In genomic region chr10:4079796-4080195, GRCh38 we compare ENCODE assay signal across 27 cellular contexts.
A peak's percentile ranks its signal among the peaks of the same experiment; 100 is the strongest.
DNase-seq lines count a peak whose midpoint lies in the region; ATAC-seq, FAIRE-seq and TF ChIP-seq lines count a peak whose summit lies in the region.
"Had no signal": no experiment of that assay in that cellular context is flagged by ENCODE, and none has a peak within 500 bp of the region (broad histone marks: within the 10 kb centered on the region; RNA-seq: fewer than 3 reads in every experiment).

No MANE protein-coding gene starts in this region.

- H3K9ac ChIP-seq in GM23248 (no peak overlapping the region), endothelial cell of umbilical vein (replicated peaks; ENCODE audit: extremely low read depth, insufficient read depth, low read length) (no peak overlapping the region)

- H3F3A ChIP-seq in GM23248 (ENCODE audit: insufficient read depth) = peaks cover 38% of the 10 kb centered on the region

- H3K4me2 ChIP-seq in GM23248 (ENCODE audit: unreplicated experiment) (no peak overlapping the region), endothelial cell of umbilical vein (ENCODE audit: insufficient read depth, low read length) (no peak overlapping the region)
- H3K4me2 ChIP-seq: A549 had no signal

- in situ Hi-C loops in GM23248 (cut with MboI) = no loop called here

- intact Hi-C loops in endothelial cell of umbilical vein (cut with micrococcal nuclease) (loop anchor here (2.0 kb wide), 1 partner anchor 161 kb away; no protein-coding TSS in a partner anchor), spleen (cut with DNase I; ENCODE audit: low total_unique reads) (no loop called here), stomach (cut with DNase I; ENCODE audit: low total_unique reads) (no loop called here)

- H3K9me3 ChIP-seq in GM23248 (ENCODE audit: low read depth) (no peaks in the 10 kb centered on the region), endothelial cell of umbilical vein (replicated peaks; ENCODE audit: control insufficient read depth, insufficient read depth, low read length) (no peaks in the 10 kb centered on the region), spleen (no peaks in the 10 kb centered on the region), stomach (no peaks in the 10 kb centered on the region)
- H3K9me3 ChIP-seq: A549, MG63, testis, vagina had no signal

- H2AFZ ChIP-seq in GM23248 (peak overlapping the region; percentile 35; the same call in 1 of the 2 replicates), endothelial cell of umbilical vein (ENCODE audit: low read depth, low read length) (peak overlapping the region; percentile 55)

- no peak for TF ChIP-seq EP300 in stomach (IDR thresholded peaks at IDR 0.05)

- TSS peak; percentile 30 for BruUV-seq in endothelial cell of umbilical vein (replicated peaks; lab: Mats Ljungman, UMichigan)

- ATAC-seq in HG02973 (IDR thresholded peaks at IDR 0.05; ENCODE audit: unreplicated experiment) = no peak
- ATAC-seq: A549, left ventricle myocardium superior had no signal

- CTCF ChIA-PET in activated CD4-positive, alpha-beta T cell treated with anti-CD3 and anti-CD28 coated beads, Interleukin-2, amount 10 ng/mL, durations not matched to agents 7 days and 5 days (lab: Charles Lee) = interaction anchor here (0.9 kb wide), 1 partner anchor 67 kb away, joined by 3 read pairs; no protein-coding TSS in a partner anchor
- CTCF ChIA-PET in endothelial cell of umbilical vein (lab: Charles Lee) = no interaction called here

- H3K9me1 ChIP-seq in endothelial cell of umbilical vein (replicated peaks; ENCODE audit: control insufficient read depth, extremely low read depth, insufficient read depth, low read length) = no peaks in the 10 kb centered on the region

- dilution Hi-C loops in endothelial cell of umbilical vein (cut with MboI; ENCODE audit: extremely low pct_ligation_motif_present, low sequenced_read_pairs) = no loop called here

- no peaks in the 10 kb centered on the region for H4K20me1 ChIP-seq in GM23248 (ENCODE audit: insufficient read depth)
- H4K20me1 ChIP-seq in endothelial cell of umbilical vein (replicated peaks; ENCODE audit: control insufficient read depth, extremely low read depth, insufficient read depth, low read length) = no peaks in the 10 kb centered on the region

- POLR2A ChIA-PET in activated CD4-positive, alpha-beta T cell treated with anti-CD3 and anti-CD28 coated beads, Interleukin-2, amount 10 ng/mL, durations not matched to agents 7 days and 5 days (lab: Charles Lee) = no interaction called here
- POLR2A ChIA-PET in endothelial cell of umbilical vein (lab: Charles Lee) = no interaction called here

- H3K4me1 ChIP-seq in GM23248 (ENCODE audit: insufficient read depth) (peaks cover 37% of the 10 kb centered on the region), endothelial cell of umbilical vein (ENCODE audit: control insufficient read depth, extremely low read depth, insufficient read depth, low read length) (peaks cover 22% of the 10 kb centered on the region), spleen (peaks cover 17 to 58% (median 35%) of the 10 kb centered on the region in 6 donors), stomach (peaks cover 0 to 25% (median 13%) of the 10 kb centered on the region in 4 donors)
- H3K4me1 ChIP-seq: A549 had no signal

- H3K27ac Mint-ChIP-seq in activated CD4-positive, alpha-beta T cell treated with anti-CD3 and anti-CD28 coated beads, Interleukin-2, amount 10 ng/mL, durations not matched to agents 7 days and 5 days = peak overlapping the region; percentile 50

- no peak overlapping the region for H3K4me3 Mint-ChIP-seq in activated CD4-positive, alpha-beta T cell treated with anti-CD3 and anti-CD28 coated beads, Interleukin-2, amount 10 ng/mL, durations not matched to agents 7 days and 5 days
- H3K4me3 Mint-ChIP-seq: H9 had no signal

- H3K4me3 ChIP-seq in GM23248 (no peak overlapping the region), endothelial cell of umbilical vein (replicated peaks in 1 of 3; ENCODE audit: insufficient read depth in 1 of 3, low read depth in 1 of 3, low read length in 3 of 3) (no peak overlapping the region), spleen (no peak overlapping the region), stomach (no peak overlapping the region)
- H3K4me3 ChIP-seq: A549, MG63, testis, vagina had no signal

- no peak for TF ChIP-seq CTCF in endothelial cell of umbilical vein (IDR thresholded peaks at IDR 0.05; ENCODE audit: extremely low read depth in 1 of 2, insufficient read depth in 1 of 2, low read depth in 1 of 2, low read length in 2 of 2)
- no peak for TF ChIP-seq CTCF in spleen (IDR thresholded peaks at IDR 0.05 in 8 of 11, conservative IDR thresholded peaks at IDR 0.05 in 3 of 11)
- TF ChIP-seq CTCF in stomach (IDR thresholded peaks at IDR 0.05) = no peak

- no peaks in the 10 kb centered on the region for H3K36me3 ChIP-seq in GM23248 (ENCODE audit: low read depth)
- H3K36me3 ChIP-seq in endothelial cell of umbilical vein (ENCODE audit: control insufficient read depth in 2 of 2, extremely low read depth in 1 of 2, insufficient read depth in 2 of 2, low read length in 2 of 2) = no peaks in the 10 kb centered on the region
- no peaks in the 10 kb centered on the region for H3K36me3 ChIP-seq in spleen
- no peaks in the 10 kb centered on the region for H3K36me3 ChIP-seq in stomach
- H3K36me3 ChIP-seq: MG63, vagina had no signal

- peaks cover 5% of the 10 kb centered on the region for H3K9me3 Mint-ChIP-seq in activated CD4-positive, alpha-beta T cell treated with anti-CD3 and anti-CD28 coated beads, Interleukin-2, amount 10 ng/mL, durations not matched to agents 7 days and 5 days
- H3K9me3 Mint-ChIP-seq: H9 had no signal

- peaks cover 54% of the 10 kb centered on the region for H3K4me1 Mint-ChIP-seq in activated CD4-positive, alpha-beta T cell treated with anti-CD3 and anti-CD28 coated beads, Interleukin-2, amount 10 ng/mL, durations not matched to agents 7 days and 5 days

- 84 to 92% methylated on average over 5 of the region's 5 CpGs for WGBS in GM23248 (ENCODE audit: low coverage in 1 of 2, low lambda C conversion rate in 2 of 2, missing lambda C conversion rate in 2 of 2), 2 experiments
- WGBS in spleen, 5 donors = 76 to 87% (median 84%) methylated on average over 5 of the region's 5 CpGs
- WGBS in stomach, 5 donors = 83 to 91% (median 84%) methylated on average over 5 of the region's 5 CpGs

- no peaks in the 10 kb centered on the region for H3K9me2 ChIP-seq in GM23248 (ENCODE audit: insufficient read depth)

- H3K79me2 ChIP-seq in GM23248 (ENCODE audit: insufficient read depth) (no peaks in the 10 kb centered on the region), endothelial cell of umbilical vein (ENCODE audit: control insufficient read depth, insufficient read depth, low read length) (no peaks in the 10 kb centered on the region)

- no peak for TF ChIP-seq POLR2A in endothelial cell of umbilical vein (IDR thresholded peaks at IDR 0.05; ENCODE audit: low read depth, low read length)
- TF ChIP-seq POLR2A in spleen (IDR thresholded peaks at IDR 0.05) = no peak
- no peak for TF ChIP-seq POLR2A in stomach (IDR thresholded peaks at IDR 0.05)

- DNase-seq in activated CD4-positive, alpha-beta T cell treated with anti-CD3 and anti-CD28 coated beads, Interleukin-2, amount 10 ng/mL, durations not matched to agents 7 days and 5 days = no peak
- DNase-seq in activated CD4-positive, alpha-beta T cell treated with anti-CD3 and anti-CD28 coated beads for 48 hours = no peak
- DNase-seq in GM23248 (no peak), endothelial cell of umbilical vein (ENCODE audit: low read depth, low spot score) (no peak), spleen (no peak), stomach (no peak), NAMALWA (ENCODE audit: low spot score) (no peak)
- DNase-seq: activated CD4-positive, alpha-beta T cell treated with anti-CD3 and anti-CD28 coated beads, Interleukin-2, amount 50 U/mL, for 48 hours; COR-L47; GDM1; glutamatergic neuron; H9; KG1; left ventricle myocardium superior; MG63; NCI-H1436; NCI-H2081 treated with DMSO at 0.1 percent for 48 hours; NCI-H226; stimulated activated naive CD4-positive, alpha-beta T cell treated with Interleukin-2 at 50 U/mL for 16 hours; testis had no signal

- H3K27ac ChIP-seq in GM23248 = no peak overlapping the region
- H3K27ac ChIP-seq in endothelial cell of umbilical vein (ENCODE audit: insufficient read depth, low read depth, low read length) = peak overlapping the region; percentile 24
- peak overlapping the region in 6 of 8 donors; percentile 16 to 78 (median 64) for H3K27ac ChIP-seq in spleen
- no peak overlapping the region for H3K27ac ChIP-seq in stomach
- H3K27ac ChIP-seq: A549, epithelial cell of prostate, RWPE1, testis, VCaP had no signal

- H3K27me3 ChIP-seq in GM23248 (replicated peaks; ENCODE audit: insufficient read depth) = no peaks in the 10 kb centered on the region
- no peaks in the 10 kb centered on the region for H3K27me3 ChIP-seq in endothelial cell of umbilical vein (ENCODE audit: control insufficient read depth in 2 of 2, insufficient read depth in 2 of 2, low read length in 2 of 2)
- H3K27me3 ChIP-seq in spleen (replicated peaks in 1 of 7) = no peaks in the 10 kb centered on the region
- H3K27me3 ChIP-seq in stomach = no peaks in the 10 kb centered on the region
- H3K27me3 ChIP-seq: MG63, testis, vagina had no signal

- peak; percentile 83 for FAIRE-seq in endothelial cell of umbilical vein (lab: Jason Lieb, UNC)
- FAIRE-seq: A549, keratinocyte had no signal

- peaks cover 13% of the 10 kb centered on the region for H3K36me3 Mint-ChIP-seq in activated CD4-positive, alpha-beta T cell treated with anti-CD3 and anti-CD28 coated beads, Interleukin-2, amount 10 ng/mL, durations not matched to agents 7 days and 5 days (ENCODE audit: low read depth)

- H3K27me3 Mint-ChIP-seq in activated CD4-positive, alpha-beta T cell treated with anti-CD3 and anti-CD28 coated beads, Interleukin-2, amount 10 ng/mL, durations not matched to agents 7 days and 5 days = no peaks in the 10 kb centered on the region

TF ChIP-seq in endothelial cell of umbilical vein, 7 proteins besides CTCF, POLR2A, EP300 and RAD21:
- TF ChIP-seq FOS (IDR thresholded peaks at IDR 0.05; ENCODE audit: borderline replicate concordance, insufficient read depth, low read length) (no peak), GATA2 (IDR thresholded peaks at IDR 0.05; ENCODE audit: insufficient read depth, insufficient read length, low read depth, low read length) (no peak), JUN (IDR thresholded peaks at IDR 0.05; ENCODE audit: borderline replicate concordance, insufficient read depth, insufficient read length, low read depth) (no peak), EZH2 (IDR thresholded peaks at IDR 0.05; ENCODE audit: borderline replicate concordance, low read depth, low read length, severe bottlenecking) (no peak), POLR2AphosphoS5 (IDR thresholded peaks at IDR 0.05; ENCODE audit: insufficient read depth, low read depth, low read length) (no peak), MYC (IDR thresholded peaks at IDR 0.05; ENCODE audit: low read depth, low read length) (no peak)
- TF ChIP-seq, protein P1, sequence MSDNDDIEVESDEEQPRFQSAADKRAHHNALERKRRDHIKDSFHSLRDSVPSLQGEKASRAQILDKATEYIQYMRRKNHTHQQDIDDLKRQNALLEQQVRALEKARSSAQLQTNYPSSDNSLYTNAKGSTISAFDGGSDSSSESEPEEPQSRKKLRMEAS (IDR thresholded peaks at IDR 0.05; ENCODE audit: insufficient read depth, insufficient read length) = no peak

Comparison
In these comparisons a context has a peak if more than half of its experiments do, and no peak if none do; other contexts are left out.
1. H3K27ac ChIP-seq: peak in endothelial cell of umbilical vein (single experiment) and spleen (6 of 8); none in GM23248 (single experiment) and stomach (0 of 5).